In the genomic region with DNA sequence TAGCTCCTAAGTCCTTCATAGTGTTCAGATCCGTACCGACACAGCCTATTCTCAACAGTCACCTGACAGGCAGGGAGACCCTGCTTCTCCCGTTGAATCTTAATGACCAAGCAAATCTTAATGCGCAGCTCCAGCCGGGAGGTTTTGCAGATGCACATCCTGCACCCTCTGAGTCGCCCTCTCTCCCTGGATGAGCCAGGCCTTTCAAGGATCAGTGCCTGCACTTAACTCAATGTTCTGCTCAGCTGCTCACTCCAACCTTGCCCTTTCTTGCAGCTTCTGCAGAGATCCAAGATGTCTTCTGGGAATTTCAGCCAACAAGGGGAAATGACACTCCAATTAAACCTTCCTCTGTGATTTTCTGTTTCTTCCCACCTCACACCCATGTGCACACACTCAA, we compare ENCODE assay signal across 27 cellular contexts.
"Had no signal": no experiment of that assay in that cellular context is flagged by ENCODE, and none has a peak within 500 bp of the region (broad histone marks: within the 10 kb centered on the region; RNA-seq: fewer than 3 reads in every experiment).

No MANE protein-coding gene starts in this region.

- H3K27ac ChIP-seq: brain microvascular endothelial cell, coronary artery, dorsolateral prefrontal cortex, gastroesophageal sphincter, sigmoid colon, uterus had no signal

- H3K9me3 ChIP-seq: gastroesophageal sphincter, sigmoid colon, uterus had no signal

- H3K9me3 Mint-ChIP-seq: effector memory CD8-positive, alpha-beta T cell; stimulated activated memory B cell treated with anti-CD40 and anti-IgM and Interleukin-4, amounts not matched to agents 10 μg/mL and 1 μg/mL and 100 μg/mL, for 72 hours; stimulated activated naive CD8-positive, alpha-beta T cell treated with anti-CD3 and anti-CD28 coated beads, Interleukin-15, amount 100 ng/mL, for 72 hours; type B pancreatic cell had no signal

- H3K27ac Mint-ChIP-seq: effector memory CD8-positive, alpha-beta T cell; stimulated activated memory B cell treated with anti-CD40 and anti-IgM and Interleukin-4, amounts not matched to agents 10 μg/mL and 1 μg/mL and 100 μg/mL, for 72 hours; stimulated activated naive CD8-positive, alpha-beta T cell treated with anti-CD3 and anti-CD28 coated beads, Interleukin-15, amount 100 ng/mL, for 72 hours; type B pancreatic cell had no signal

- H3K36me3 Mint-ChIP-seq: stimulated activated memory B cell treated with anti-CD40 and anti-IgM and Interleukin-4, amounts not matched to agents 10 μg/mL and 1 μg/mL and 100 μg/mL, for 72 hours; type B pancreatic cell had no signal

- H3K4me1 ChIP-seq: gastroesophageal sphincter, uterus had no signal

- H3K4me3 Mint-ChIP-seq: effector memory CD8-positive, alpha-beta T cell; stimulated activated memory B cell treated with anti-CD40 and anti-IgM and Interleukin-4, amounts not matched to agents 10 μg/mL and 1 μg/mL and 100 μg/mL, for 72 hours; stimulated activated naive CD8-positive, alpha-beta T cell treated with anti-CD3 and anti-CD28 coated beads, Interleukin-15, amount 100 ng/mL, for 72 hours; type B pancreatic cell had no signal

- DNase-seq: activated CD4-positive, alpha-beta T cell treated with anti-CD3 and anti-CD28 coated beads for 4 hours; activated CD4-positive, alpha-beta T cell treated with anti-CD3 and anti-CD28 coated beads, Interleukin-2, amount 50 U/mL, for 48 hours; activated CD8-positive, alpha-beta memory T cell treated with anti-CD3 and anti-CD28 coated beads, Interleukin-2, amount 50 U/mL, for 4 hours; activated gamma-delta T cell treated with Interleukin-2 at 50 U/mL for 16 hours; activated naive CD4-positive, alpha-beta T cell treated with anti-CD3 and anti-CD28 coated beads, Interleukin-2, amount 50 U/mL, for 16 hours; activated T-cell treated with anti-CD3 and anti-CD28 coated beads, Interleukin-2, amount 50 U/mL, for 1 hour; amniotic stem cell; brain microvascular endothelial cell; dorsolateral prefrontal cortex; effector memory CD8-positive, alpha-beta T cell; head of caudate nucleus; left ventricle myocardium superior; occipital lobe; posterior cingulate gyrus; sigmoid colon; stimulated activated CD4-positive, alpha-beta T cell treated with anti-CD3 and anti-CD28 coated beads, Interleukin-1b, Interleukin-23, amount 100 ng/mL, for 48 hours; stimulated activated CD4-positive, alpha-beta T cell treated with anti-CD3 and anti-CD28 coated beads, Interleukin-4, amount 100 ng/mL, for 4 hours; stimulated activated CD8-positive, alpha-beta memory T cell treated with anti-CD3 and anti-CD28 coated beads, Interleukin-4, amount 100 ng/mL, for 48 hours; stimulated activated naive CD8-positive, alpha-beta T cell treated with anti-CD3 and anti-CD28 coated beads, Interleukin-15, amount 100 ng/mL, for 72 hours; substantia nigra; uterus had no signal

- H3K27me3 ChIP-seq: brain microvascular endothelial cell, gastroesophageal sphincter, uterus had no signal

- H3K4me3 ChIP-seq: coronary artery, dorsolateral prefrontal cortex, gastroesophageal sphincter, sigmoid colon, uterus had no signal

- H3K36me3 ChIP-seq: brain microvascular endothelial cell, gastroesophageal sphincter, sigmoid colon, uterus had no signal

- H3K4me1 Mint-ChIP-seq: stimulated activated naive CD8-positive, alpha-beta T cell treated with anti-CD3 and anti-CD28 coated beads, Interleukin-15, amount 100 ng/mL, for 72 hours had no signal

- FAIRE-seq: astrocyte, small intestine had no signal
